In genomic region chr5:67221487-67222242, GRCh38 we compare ENCODE assay signal across 8 cellular contexts. TPM values are rescaled to one million over a fixed set of nuclear protein-coding genes. Genes with fewer than 3 reads are reported as not detected.
DNase-seq lines count a peak whose midpoint lies in the region; ATAC-seq, FAIRE-seq and TF ChIP-seq lines count a peak whose summit lies in the region.

No MANE protein-coding gene starts in this region.

- no peaks in the 10 kb centered on the region for H3K36me3 ChIP-seq in spleen

- FAIRE-seq in frontal cortex (lab: Jason Lieb, UNC), result no peak

- H3K9me3 ChIP-seq in spleen, result no peaks in the 10 kb centered on the region

- peaks cover 16 to 46% (median 32%) of the 10 kb centered on the region in 6 donors for H3K4me1 ChIP-seq in spleen

- WGBS in spleen, 5 donors, result 36 to 56% (median 51%) methylated on average over 9 of the region's 9 CpGs

- TF ChIP-seq CTCF in GM10266 (IDR thresholded peaks at IDR 0.05; ENCODE audit: control insufficient read depth, insufficient read depth, low read depth, missing control alignments) (no peak), spleen (IDR thresholded peaks at IDR 0.05 in 8 of 11, conservative IDR thresholded peaks at IDR 0.05 in 3 of 11) (no peak)

- intact Hi-C loops in spleen (cut with DNase I; ENCODE audit: low total_unique reads), result no loop called here

- peak overlapping the region in 1 of 8 donors; percentile 38 for H3K4me3 ChIP-seq in spleen

- peak overlapping the region; percentile 18 to 82 (median 62) for H3K27ac ChIP-seq in spleen

- peak; percentile 83 for ATAC-seq in GM21360 (IDR thresholded peaks at IDR 0.05; ENCODE audit: unreplicated experiment)
- peak; percentile 91 for ATAC-seq in HG03521 (IDR thresholded peaks at IDR 0.05; ENCODE audit: unreplicated experiment)

- H3K27me3 ChIP-seq in spleen (replicated peaks in 1 of 7), result no peaks in the 10 kb centered on the region

- no peak for TF ChIP-seq POLR2A in spleen (IDR thresholded peaks at IDR 0.05)

- DNase-seq in GM10266 (ENCODE audit: extremely low spot score) (peak; percentile 30), spleen (peak; percentile 73), epidermal melanocyte (ENCODE audit: insufficient read length, low spot score) (no peak), frontal cortex (ENCODE audit: low spot score in 2 of 2) (no peak), HuH-7 (ENCODE audit: low spot score) (no peak)
- peak; percentile 56 to 62 for DNase-seq in activated T-cell treated with anti-CD3 and anti-CD28 coated beads, Interleukin-2, amount 50 U/mL, for 48 hours

RNA-seq across cellular contexts. Expression of gene CD180, which starts 25.1 kb away (rescaled TPM):
- total RNA-seq in spleen (10 to 100 TPM; 20.6 to 39.2 (median 27.4) TPM), frontal cortex (0.41 TPM)
- polyA plus RNA-seq in spleen, result 10 to 100 TPM; 11.6 to 17.9 (median 14.6) TPM

Comparison
In these comparisons a context has a peak if more than half of its experiments do, and no peak if none do; other contexts are left out.
1. DNase-seq: peak in GM10266 (single experiment), activated T-cell treated with anti-CD3 and anti-CD28 coated beads, Interleukin-2, amount 50 U/mL, for 48 hours (2 of 2) and spleen (single experiment); none in epidermal melanocyte (single experiment), frontal cortex (0 of 2) and HuH-7 (single experiment).
2. RNA of gene CD180, which starts 25.1 kb away (total RNA-seq): 20.6 to 39.2 TPM in spleen; 0.41 TPM in frontal cortex (single experiment); every median in the first group is over 10 times any median in the second.